ENCODE assay signal across 23 cellular contexts in genomic region chr17:80804466-80804865, GRCh38.
DNase-seq lines count a peak whose midpoint lies in the region; TF ChIP-seq lines count a peak whose summit lies in the region.
"Had no signal": no experiment of that assay in that cellular context is flagged by ENCODE, and none has a peak within 500 bp of the region (broad histone marks: within the 10 kb centered on the region; RNA-seq: fewer than 3 reads in every experiment).

No MANE protein-coding gene starts in this region.

- H4K5ac ChIP-seq in H9 (ENCODE audit: insufficient read length, low read depth, low read length): no peak overlapping the region
- no peak overlapping the region for H4K5ac ChIP-seq in mesendoderm (ENCODE audit: low read length)

- H3T11ph ChIP-seq in H9 (ENCODE audit: low read length): no peak overlapping the region

- H2AFZ ChIP-seq in H9 (ENCODE audit: low read length): no peak overlapping the region

- no peak overlapping the region for H3K23ac ChIP-seq in H9 (ENCODE audit: insufficient read length, low read depth, low read length)
- H3K23ac ChIP-seq in mesendoderm (ENCODE audit: low read length): no peak overlapping the region

- peaks cover 20 to 23% of the 10 kb centered on the region in 2 experiments for H3K4me1 Mint-ChIP-seq in H9
- H3K4me1 Mint-ChIP-seq: mesothelial cell of epicardium had no signal

- H2BK5ac ChIP-seq in H9 (ENCODE audit: insufficient read length, low read length) (no peak overlapping the region), mesendoderm (ENCODE audit: low read length) (no peak overlapping the region)

- H4K20me1 ChIP-seq in H9 (ENCODE audit: control insufficient read depth, insufficient read depth, insufficient read length): no peaks in the 10 kb centered on the region

- no peak overlapping the region for H3K14ac ChIP-seq in H9 (ENCODE audit: insufficient read depth, low read length)

- no peaks in the 10 kb centered on the region for H3K36me3 ChIP-seq in mesendoderm (ENCODE audit: control insufficient read depth, insufficient read depth, low read length)
- H3K36me3 ChIP-seq: BE2C had no signal

- H3K4me1 ChIP-seq in H9 (ENCODE audit: insufficient read depth, low read length) (no peaks in the 10 kb centered on the region), mesendoderm (ENCODE audit: control insufficient read depth, low read depth, low read length) (no peaks in the 10 kb centered on the region)
- H3K4me1 ChIP-seq: A549, BE2C, foreskin keratinocyte, heart right ventricle had no signal

- H3K79me1 ChIP-seq in H9 (ENCODE audit: insufficient read depth, low read depth, low read length, poor library complexity, severe bottlenecking) (no peaks in the 10 kb centered on the region), mesendoderm (ENCODE audit: low read length) (no peaks in the 10 kb centered on the region)

- H3K27ac ChIP-seq in H9 (ENCODE audit: insufficient read length, low read depth, low read length): no peak overlapping the region
- H3K27ac ChIP-seq in mesendoderm (ENCODE audit: low read depth, low read length): no peak overlapping the region
- H3K27ac ChIP-seq in caudate nucleus (ENCODE audit: low read depth, low read length): no peak overlapping the region
- H3K27ac ChIP-seq: A549, foreskin keratinocyte, heart right ventricle had no signal

- no CpG with 5 or more reads among the region's 15 CpGs for WGBS in H9 (ENCODE audit: extremely low coverage, insufficient read length, low lambda C conversion rate)
- no CpG with 5 or more reads among the region's 15 CpGs for whole genome bisulfite sequencing in mesendoderm (ENCODE audit: extremely low coverage, insufficient coverage, low lambda C conversion rate)

- H3K9ac ChIP-seq in H9 (ENCODE audit: extremely low read depth, insufficient read length, low read length): no peak overlapping the region
- H3K9ac ChIP-seq in mesendoderm (ENCODE audit: low read length): no peak overlapping the region

- no peak for TF ChIP-seq CTCF in H9 (conservative IDR thresholded peaks at IDR 0.05)

- DNase-seq in activated CD8-positive, alpha-beta memory T cell treated with anti-CD3 and anti-CD28 coated beads for 24 hours: peak; percentile 46
- DNase-seq in activated CD8-positive, alpha-beta memory T cell treated with anti-CD3 and anti-CD28 coated beads, Interleukin-2, amount 50 U/mL, for 4 hours: no peak
- peak; percentile 24 for DNase-seq in H9
- DNase-seq in activated CD8-positive, alpha-beta memory T cell treated with anti-CD3 and anti-CD28 coated beads, Interleukin-2, amount 50 U/mL, for 48 hours: peak; percentile 49
- no peak for DNase-seq in mesendoderm
- no peak for DNase-seq in Kasumi-1 (lab: John Stamatoyannopoulos, UW)
- no peak for DNase-seq in AG08396 (ENCODE audit: low spot score)
- DNase-seq in caudate nucleus (lab: John Stamatoyannopoulos, UW): no peak
- DNase-seq: activated CD8-positive, alpha-beta T cell treated with anti-CD3 and anti-CD28 coated beads for 36 hours; BE2C; effector CD8-positive, alpha-beta T cell; foreskin keratinocyte; heart right ventricle; NCI-H1105 treated with DMSO at 0.1 percent for 48 hours; NCI-H2029 treated with DMSO at 0.1 percent for 48 hours; NCI-H226; NCI-H774; RPMI8226; substantia nigra had no signal

- H4K91ac ChIP-seq in H9 (ENCODE audit: insufficient read length, low read depth, low read length): no peak overlapping the region

- H3K27me3 ChIP-seq in H9 (ENCODE audit: insufficient read depth, low read length) (no peaks in the 10 kb centered on the region), mesendoderm (ENCODE audit: insufficient read depth, low read length, poor library complexity) (no peaks in the 10 kb centered on the region)
- H3K27me3 ChIP-seq: BE2C, foreskin keratinocyte, heart right ventricle had no signal

- H2BK120ac ChIP-seq in H9 (ENCODE audit: low read depth, low read length, poor library complexity, severe bottlenecking) (no peak overlapping the region), mesendoderm (ENCODE audit: low read depth, low read length) (no peak overlapping the region)

- peak overlapping the region in 2 of 3 experiments; percentile 21 to 39; a peak in 2 of 7 replicates for H3K27ac Mint-ChIP-seq in H9
- H3K27ac Mint-ChIP-seq: activated CD8-positive, alpha-beta T cell treated with anti-CD3 and anti-CD28 coated beads for 36 hours; mesothelial cell of epicardium had no signal

- H3K36me3 Mint-ChIP-seq in H9 (ENCODE audit: insufficient read depth in 1 of 3, low read depth in 3 of 3): peaks cover 14 to 23% (median 19%) of the 10 kb centered on the region in 3 experiments

- H3K4me3 Mint-ChIP-seq in H9: no peak overlapping the region
- H3K4me3 Mint-ChIP-seq: activated CD8-positive, alpha-beta T cell treated with anti-CD3 and anti-CD28 coated beads for 36 hours; brain; IgD-negative memory B cell; mesothelial cell of epicardium had no signal

- no peak overlapping the region for H4K8ac ChIP-seq in H9 (replicated peaks; ENCODE audit: insufficient read length, low read depth, low read length)
- H4K8ac ChIP-seq in mesendoderm (ENCODE audit: low read depth, low read length): no peak overlapping the region

- H3K27me3 Mint-ChIP-seq in H9 (ENCODE audit: low read depth): no peaks in the 10 kb centered on the region
- H3K27me3 Mint-ChIP-seq: activated CD8-positive, alpha-beta T cell treated with anti-CD3 and anti-CD28 coated beads for 36 hours; brain; IgD-negative memory B cell had no signal

- no peaks in the 10 kb centered on the region for H3K23me2 ChIP-seq in H9 (ENCODE audit: insufficient read length, low read depth, low read length, poor library complexity, severe bottlenecking)

- H2AK5ac ChIP-seq in H9 (ENCODE audit: insufficient read length, low read length) (no peak overlapping the region), mesendoderm (ENCODE audit: low read length) (no peak overlapping the region)

- H2BK15ac ChIP-seq in H9 (ENCODE audit: low read depth, low read length) (no peak overlapping the region), mesendoderm (replicated peaks; ENCODE audit: low read depth) (no peak overlapping the region)

- H3K9me3 Mint-ChIP-seq in H9: peaks cover 15 to 17% of the 10 kb centered on the region in 2 experiments

- H3K4me3 ChIP-seq in mesendoderm (ENCODE audit: low read length): no peak overlapping the region
- H3K4me3 ChIP-seq: A549, heart right ventricle had no signal

- no peak overlapping the region for H3K18ac ChIP-seq in H9 (ENCODE audit: insufficient read length, low read depth, low read length)
- no peak overlapping the region for H3K18ac ChIP-seq in mesendoderm (ENCODE audit: low read length)

- H3K4ac ChIP-seq in H9 (ENCODE audit: low read depth, low read length) (no peak overlapping the region), mesendoderm (ENCODE audit: low read depth, low read length) (no peak overlapping the region)

- no peak overlapping the region for H2BK20ac ChIP-seq in H9 (ENCODE audit: low read depth, low read length, poor library complexity, severe bottlenecking)

- no peak overlapping the region for H3K4me2 ChIP-seq in H9 (ENCODE audit: insufficient read depth, insufficient read length, low read length)
- no peak overlapping the region for H3K4me2 ChIP-seq in mesendoderm (ENCODE audit: low read length)
- H3K4me2 ChIP-seq: A549 had no signal

- no peak overlapping the region for H2BK12ac ChIP-seq in H9 (ENCODE audit: insufficient read length, low read depth, low read length)

- H3K79me2 ChIP-seq in H9 (ENCODE audit: insufficient read depth, low read length): no peaks in the 10 kb centered on the region
- H3K79me2 ChIP-seq in mesendoderm (ENCODE audit: control insufficient read depth, insufficient read depth, low read length): no peaks in the 10 kb centered on the region

- no peak overlapping the region for H3K56ac ChIP-seq in H9 (ENCODE audit: insufficient read length, low read depth, low read length)
- H3K56ac ChIP-seq in mesendoderm (ENCODE audit: low read length): peak overlapping the region; percentile 38

- no peaks in the 10 kb centered on the region for H3K9me3 ChIP-seq in H9 (ENCODE audit: control insufficient read depth, low read depth, low read length)
- H3K9me3 ChIP-seq: BE2C had no signal

Comparison
In these comparisons a context has a peak if more than half of its experiments do, and no peak if none do; other contexts are left out.
1. DNase-seq: peak in activated CD8-positive, alpha-beta memory T cell treated with anti-CD3 and anti-CD28 coated beads for 24 hours (single experiment), H9 (single experiment) and activated CD8-positive, alpha-beta memory T cell treated with anti-CD3 and anti-CD28 coated beads, Interleukin-2, amount 50 U/mL, for 48 hours (single experiment); none in activated CD8-positive, alpha-beta memory T cell treated with anti-CD3 and anti-CD28 coated beads, Interleukin-2, amount 50 U/mL, for 4 hours (single experiment), mesendoderm (single experiment), Kasumi-1 (0 of 2), AG08396 (single experiment) and caudate nucleus (0 of 61).